8 cellular contexts compared by ENCODE assay signal in genomic region chr1:67760030-67760821, GRCh38.
DNase-seq lines count a peak whose midpoint lies in the region; ATAC-seq and FAIRE-seq lines count a peak whose summit lies in the region.

No MANE protein-coding gene starts in this region.

- H3K4me3 Mint-ChIP-seq in CD4-positive, CD25-positive, alpha-beta regulatory T cell = no peak overlapping the region
- no peak overlapping the region for H3K4me3 Mint-ChIP-seq in activated CD4-positive, alpha-beta memory T cell treated with anti-CD3 and anti-CD28 coated beads, Interleukin-2, amount 10 ng/mL, durations not matched to agents 7 days and 5 days

- no peaks in the 10 kb centered on the region for H3K36me3 Mint-ChIP-seq in CD4-positive, CD25-positive, alpha-beta regulatory T cell
- no peaks in the 10 kb centered on the region for H3K36me3 Mint-ChIP-seq in activated CD4-positive, alpha-beta memory T cell treated with anti-CD3 and anti-CD28 coated beads, Interleukin-2, amount 10 ng/mL, durations not matched to agents 7 days and 5 days (ENCODE audit: low read depth)

- no peak overlapping the region for H3K4me3 ChIP-seq in CD4-positive, CD25-positive, alpha-beta regulatory T cell (ENCODE audit: low read depth, low read length)
- H3K4me3 ChIP-seq in endocrine pancreas (ENCODE audit: control insufficient read depth, insufficient read depth, low read length) = no peak overlapping the region

- H3K9ac ChIP-seq in endocrine pancreas (ENCODE audit: control insufficient read depth, insufficient read depth, low read length) = peak overlapping the region; percentile 19

- H3K27me3 ChIP-seq in CD4-positive, CD25-positive, alpha-beta regulatory T cell (ENCODE audit: control insufficient read depth, insufficient read depth, low read length) = peaks cover 22% of the 10 kb centered on the region
- H3K27me3 ChIP-seq in endocrine pancreas (ENCODE audit: control insufficient read depth, insufficient read depth, low read length) = no peaks in the 10 kb centered on the region

- CTCF ChIA-PET in activated CD4-positive, alpha-beta memory T cell treated with anti-CD3 and anti-CD28 coated beads, Interleukin-2, amount 10 ng/mL, durations not matched to agents 7 days and 5 days (lab: Charles Lee) = interaction anchor here (0.7 to 4.9 kb wide), 38 partner anchors 9 to 296 kb away, joined by 3 to 123 read pairs (median 5); partner anchors contain the start of gene GADD45A

- peak; percentile 38 to 72 (median 61) for DNase-seq in CD4-positive, CD25-positive, alpha-beta regulatory T cell
- DNase-seq in GM19239 (ENCODE audit: insufficient read length, low spot score) (peak; percentile 71), NCI-H510A treated with DMSO at 0.1 percent for 48 hours (lab: John Stamatoyannopoulos, UW) (peak; percentile 86), midbrain (lab: John Stamatoyannopoulos, UW) (peak; percentile 50)
- DNase-seq in activated CD4-positive, alpha-beta memory T cell treated with anti-CD3 and anti-CD28 coated beads, Interleukin-2, amount 10 ng/mL, durations not matched to agents 7 days and 5 days = peak; percentile 56
- peak; percentile 11 to 71 (median 31) for DNase-seq in stimulated activated naive CD4-positive, alpha-beta T cell (lab: John Stamatoyannopoulos, UW)

- H3K4me1 ChIP-seq in CD4-positive, CD25-positive, alpha-beta regulatory T cell (ENCODE audit: control insufficient read depth, insufficient read depth, low read length, poor library complexity, severe bottlenecking) = no peaks in the 10 kb centered on the region
- H3K4me1 ChIP-seq in endocrine pancreas (ENCODE audit: control insufficient read depth, insufficient read depth, low read length) = peaks cover 11% of the 10 kb centered on the region

- H3K27ac Mint-ChIP-seq in CD4-positive, CD25-positive, alpha-beta regulatory T cell = no peak overlapping the region
- no peak overlapping the region for H3K27ac Mint-ChIP-seq in activated CD4-positive, alpha-beta memory T cell treated with anti-CD3 and anti-CD28 coated beads, Interleukin-2, amount 10 ng/mL, durations not matched to agents 7 days and 5 days

- H3K9me3 ChIP-seq in CD4-positive, CD25-positive, alpha-beta regulatory T cell (ENCODE audit: control insufficient read depth in 2 of 2, low read length in 2 of 2) = no peaks in the 10 kb centered on the region
- H3K9me3 ChIP-seq in endocrine pancreas (ENCODE audit: control insufficient read depth, low read length) = no peaks in the 10 kb centered on the region

- POLR2A ChIA-PET in activated CD4-positive, alpha-beta memory T cell treated with anti-CD3 and anti-CD28 coated beads, Interleukin-2, amount 10 ng/mL, durations not matched to agents 7 days and 5 days (lab: Charles Lee) = interaction anchor here (0.8 to 2.2 kb wide), 4 partner anchors 28 to 228 kb away, joined by 3 to 12 read pairs (median 4); partner anchors contain the start of gene GADD45A

- H3K4me1 Mint-ChIP-seq in CD4-positive, CD25-positive, alpha-beta regulatory T cell = no peaks in the 10 kb centered on the region
- H3K4me1 Mint-ChIP-seq in activated CD4-positive, alpha-beta memory T cell treated with anti-CD3 and anti-CD28 coated beads, Interleukin-2, amount 10 ng/mL, durations not matched to agents 7 days and 5 days = no peaks in the 10 kb centered on the region

- H3K27ac ChIP-seq in CD4-positive, CD25-positive, alpha-beta regulatory T cell (ENCODE audit: insufficient read depth, low read length, poor library complexity, severe bottlenecking) = no peak overlapping the region

- H3K9me3 Mint-ChIP-seq in CD4-positive, CD25-positive, alpha-beta regulatory T cell = no peaks in the 10 kb centered on the region
- no peaks in the 10 kb centered on the region for H3K9me3 Mint-ChIP-seq in activated CD4-positive, alpha-beta memory T cell treated with anti-CD3 and anti-CD28 coated beads, Interleukin-2, amount 10 ng/mL, durations not matched to agents 7 days and 5 days

- H3K27me3 Mint-ChIP-seq in CD4-positive, CD25-positive, alpha-beta regulatory T cell = peaks cover 30% of the 10 kb centered on the region
- H3K27me3 Mint-ChIP-seq in activated CD4-positive, alpha-beta memory T cell treated with anti-CD3 and anti-CD28 coated beads, Interleukin-2, amount 10 ng/mL, durations not matched to agents 7 days and 5 days = peaks cover 29% of the 10 kb centered on the region

- no peaks in the 10 kb centered on the region for H3K36me3 ChIP-seq in CD4-positive, CD25-positive, alpha-beta regulatory T cell (ENCODE audit: control insufficient read depth, insufficient read depth, low read length)
- H3K36me3 ChIP-seq in endocrine pancreas (ENCODE audit: control insufficient read depth, insufficient read depth, low read length) = no peaks in the 10 kb centered on the region

- ATAC-seq in CD4-positive, CD25-positive, alpha-beta regulatory T cell (ENCODE audit: low read depth in 2 of 2) = peak; percentile 66 to 74
- ATAC-seq in HG03196 (IDR thresholded peaks at IDR 0.05; ENCODE audit: unreplicated experiment) = peak; percentile 100

- FAIRE-seq in GM19239 (lab: Jason Lieb, UNC) = peak; percentile 97

Comparison
In these comparisons a context has a peak if more than half of its experiments do, and no peak if none do; other contexts are left out.
1. DNase-seq: peak in every context shown above with its lines; median percentile 86 in NCI-H510A treated with DMSO at 0.1 percent for 48 hours; 71 in GM19239; 61 in CD4-positive, CD25-positive, alpha-beta regulatory T cell; 56 in activated CD4-positive, alpha-beta memory T cell treated with anti-CD3 and anti-CD28 coated beads, Interleukin-2, amount 10 ng/mL, durations not matched to agents 7 days and 5 days; 50 in midbrain; 31 in stimulated activated naive CD4-positive, alpha-beta T cell.